1 cellular context compared by ENCODE assay signal in the genomic region with DNA sequence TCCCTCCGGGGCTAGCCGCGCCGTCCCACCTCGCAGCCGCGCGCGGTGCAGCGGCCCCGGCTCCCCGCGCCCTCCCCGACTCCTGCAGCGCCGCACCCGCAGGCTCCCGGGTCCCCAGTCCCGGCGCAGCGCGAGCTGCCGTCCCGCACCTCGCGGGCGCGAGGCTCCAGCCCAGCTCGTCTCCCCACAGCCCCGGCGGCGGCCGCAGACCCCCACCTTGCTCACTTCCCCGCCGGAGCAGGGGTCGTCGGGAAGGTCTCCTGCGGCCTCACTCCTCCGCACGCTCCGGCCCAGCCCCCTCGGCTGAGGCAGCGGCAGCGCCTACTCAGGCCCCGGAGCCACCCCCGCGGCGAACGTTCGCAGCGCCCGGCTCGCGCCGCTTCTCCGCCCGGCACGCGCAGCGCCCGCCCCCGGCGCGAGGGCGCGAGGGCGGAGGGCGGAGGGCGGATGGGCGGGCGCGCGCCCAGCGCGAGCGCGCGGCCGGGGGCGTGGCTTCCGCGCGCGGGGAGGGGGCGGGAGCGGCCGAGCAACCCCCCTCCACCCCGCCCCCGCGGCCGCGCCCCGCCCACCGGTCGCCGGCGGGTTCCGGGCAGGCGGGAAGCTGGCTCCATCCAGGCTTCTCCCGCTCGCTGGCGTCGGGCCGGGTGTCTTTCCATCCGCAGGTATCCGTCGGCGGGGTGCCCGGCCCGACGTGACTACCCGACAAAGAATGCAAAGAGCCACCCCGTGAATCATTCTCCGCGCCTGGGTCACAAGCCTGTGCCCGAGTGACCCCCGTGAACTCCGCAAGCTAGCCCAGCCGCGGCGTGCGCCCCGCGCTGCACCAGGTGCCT.
TF ChIP-seq lines count a peak whose summit lies in the region.

A gene (minus strand): TSS at position 408 of the 833 bp plus-strand sequence. CDS start 20,917 bp downstream, outside the sequence.

TF ChIP-seq in WTC11, 78 proteins besides CTCF, POLR2A, EP300 and RAD21 (continued from another document and continues in another):
- TF ChIP-seq TP53 (CRISPR knock-in tag; IDR thresholded peaks at IDR 0.05) (no peak; the same call in 1 of the 2 replicates), ZNF671 (CRISPR knock-in tag; IDR thresholded peaks at IDR 0.05) (no peak), ZNF219 (CRISPR knock-in tag; IDR thresholded peaks at IDR 0.05; ENCODE audit: borderline replicate concordance) (0 out of 2 replicates have a peak, but pooled peaks have one; percentile 34), OVOL2 (CRISPR knock-in tag; IDR thresholded peaks at IDR 0.05; ENCODE audit: borderline replicate concordance) (no peak), SP1 (CRISPR knock-in tag; conservative IDR thresholded peaks at IDR 0.05) (peak; percentile 46), RELA (CRISPR knock-in tag; IDR thresholded peaks at IDR 0.05; ENCODE audit: borderline replicate concordance) (peak; percentile 76), NR2C2 (CRISPR knock-in tag; IDR thresholded peaks at IDR 0.05) (no peak), GABPB1 (CRISPR knock-in tag; IDR thresholded peaks at IDR 0.05) (0 out of 2 replicates have a peak, but pooled peaks have one; percentile 38), NFYB (CRISPR knock-in tag; conservative IDR thresholded peaks at IDR 0.05; ENCODE audit: low read depth) (no peak), CREB1 (CRISPR knock-in tag; IDR thresholded peaks at IDR 0.05) (peak; percentile 84), SOX15 (CRISPR knock-in tag; IDR thresholded peaks at IDR 0.05) (no peak), ZBTB21 (CRISPR knock-in tag; IDR thresholded peaks at IDR 0.05; ENCODE audit: borderline replicate concordance) (no peak), ZNF423 (CRISPR knock-in tag; IDR thresholded peaks at IDR 0.05) (no peak), RORB (CRISPR knock-in tag; IDR thresholded peaks at IDR 0.05) (no peak), ELF4 (CRISPR knock-in tag; IDR thresholded peaks at IDR 0.05; ENCODE audit: low read depth) (no peak), ZNF121 (CRISPR knock-in tag; IDR thresholded peaks at IDR 0.05) (no peak)
- TF ChIP-seq, protein P1, sequence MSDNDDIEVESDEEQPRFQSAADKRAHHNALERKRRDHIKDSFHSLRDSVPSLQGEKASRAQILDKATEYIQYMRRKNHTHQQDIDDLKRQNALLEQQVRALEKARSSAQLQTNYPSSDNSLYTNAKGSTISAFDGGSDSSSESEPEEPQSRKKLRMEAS (CRISPR knock-in tag; IDR thresholded peaks at IDR 0.05): peak; percentile 95; the same call in 1 of the 2 replicates
- TF ChIP-seq, protein P2, sequence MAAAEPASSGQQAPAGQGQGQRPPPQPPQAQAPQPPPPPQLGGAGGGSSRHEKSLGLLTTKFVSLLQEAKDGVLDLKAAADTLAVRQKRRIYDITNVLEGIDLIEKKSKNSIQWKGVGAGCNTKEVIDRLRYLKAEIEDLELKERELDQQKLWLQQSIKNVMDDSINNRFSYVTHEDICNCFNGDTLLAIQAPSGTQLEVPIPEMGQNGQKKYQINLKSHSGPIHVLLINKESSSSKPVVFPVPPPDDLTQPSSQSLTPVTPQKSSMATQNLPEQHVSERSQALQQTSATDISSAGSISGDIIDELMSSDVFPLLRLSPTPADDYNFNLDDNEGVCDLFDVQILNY (CRISPR knock-in tag; IDR thresholded peaks at IDR 0.05): peak; percentile 72
- TF ChIP-seq, protein P3, sequence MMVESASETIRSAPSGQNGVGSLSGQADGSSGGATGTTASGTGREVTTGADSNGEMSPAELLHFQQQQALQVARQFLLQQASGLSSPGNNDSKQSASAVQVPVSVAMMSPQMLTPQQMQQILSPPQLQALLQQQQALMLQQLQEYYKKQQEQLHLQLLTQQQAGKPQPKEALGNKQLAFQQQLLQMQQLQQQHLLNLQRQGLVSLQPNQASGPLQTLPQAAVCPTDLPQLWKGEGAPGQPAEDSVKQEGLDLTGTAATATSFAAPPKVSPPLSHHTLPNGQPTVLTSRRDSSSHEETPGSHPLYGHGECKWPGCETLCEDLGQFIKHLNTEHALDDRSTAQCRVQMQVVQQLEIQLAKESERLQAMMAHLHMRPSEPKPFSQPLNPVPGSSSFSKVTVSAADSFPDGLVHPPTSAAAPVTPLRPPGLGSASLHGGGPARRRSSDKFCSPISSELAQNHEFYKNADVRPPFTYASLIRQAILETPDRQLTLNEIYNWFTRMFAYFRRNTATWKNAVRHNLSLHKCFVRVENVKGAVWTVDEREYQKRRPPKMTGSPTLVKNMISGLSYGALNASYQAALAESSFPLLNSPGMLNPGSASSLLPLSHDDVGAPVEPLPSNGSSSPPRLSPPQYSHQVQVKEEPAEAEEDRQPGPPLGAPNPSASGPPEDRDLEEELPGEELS (CRISPR knock-in tag; IDR thresholded peaks at IDR 0.05): no peak; the same call in none of the 2 replicates
- TF ChIP-seq, protein P4, sequence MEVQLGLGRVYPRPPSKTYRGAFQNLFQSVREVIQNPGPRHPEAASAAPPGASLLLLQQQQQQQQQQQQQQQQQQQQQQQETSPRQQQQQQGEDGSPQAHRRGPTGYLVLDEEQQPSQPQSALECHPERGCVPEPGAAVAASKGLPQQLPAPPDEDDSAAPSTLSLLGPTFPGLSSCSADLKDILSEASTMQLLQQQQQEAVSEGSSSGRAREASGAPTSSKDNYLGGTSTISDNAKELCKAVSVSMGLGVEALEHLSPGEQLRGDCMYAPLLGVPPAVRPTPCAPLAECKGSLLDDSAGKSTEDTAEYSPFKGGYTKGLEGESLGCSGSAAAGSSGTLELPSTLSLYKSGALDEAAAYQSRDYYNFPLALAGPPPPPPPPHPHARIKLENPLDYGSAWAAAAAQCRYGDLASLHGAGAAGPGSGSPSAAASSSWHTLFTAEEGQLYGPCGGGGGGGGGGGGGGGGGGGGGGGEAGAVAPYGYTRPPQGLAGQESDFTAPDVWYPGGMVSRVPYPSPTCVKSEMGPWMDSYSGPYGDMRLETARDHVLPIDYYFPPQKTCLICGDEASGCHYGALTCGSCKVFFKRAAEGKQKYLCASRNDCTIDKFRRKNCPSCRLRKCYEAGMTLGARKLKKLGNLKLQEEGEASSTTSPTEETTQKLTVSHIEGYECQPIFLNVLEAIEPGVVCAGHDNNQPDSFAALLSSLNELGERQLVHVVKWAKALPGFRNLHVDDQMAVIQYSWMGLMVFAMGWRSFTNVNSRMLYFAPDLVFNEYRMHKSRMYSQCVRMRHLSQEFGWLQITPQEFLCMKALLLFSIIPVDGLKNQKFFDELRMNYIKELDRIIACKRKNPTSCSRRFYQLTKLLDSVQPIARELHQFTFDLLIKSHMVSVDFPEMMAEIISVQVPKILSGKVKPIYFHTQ (CRISPR knock-in tag; IDR thresholded peaks at IDR 0.05): no peak
- TF ChIP-seq, protein P5, sequence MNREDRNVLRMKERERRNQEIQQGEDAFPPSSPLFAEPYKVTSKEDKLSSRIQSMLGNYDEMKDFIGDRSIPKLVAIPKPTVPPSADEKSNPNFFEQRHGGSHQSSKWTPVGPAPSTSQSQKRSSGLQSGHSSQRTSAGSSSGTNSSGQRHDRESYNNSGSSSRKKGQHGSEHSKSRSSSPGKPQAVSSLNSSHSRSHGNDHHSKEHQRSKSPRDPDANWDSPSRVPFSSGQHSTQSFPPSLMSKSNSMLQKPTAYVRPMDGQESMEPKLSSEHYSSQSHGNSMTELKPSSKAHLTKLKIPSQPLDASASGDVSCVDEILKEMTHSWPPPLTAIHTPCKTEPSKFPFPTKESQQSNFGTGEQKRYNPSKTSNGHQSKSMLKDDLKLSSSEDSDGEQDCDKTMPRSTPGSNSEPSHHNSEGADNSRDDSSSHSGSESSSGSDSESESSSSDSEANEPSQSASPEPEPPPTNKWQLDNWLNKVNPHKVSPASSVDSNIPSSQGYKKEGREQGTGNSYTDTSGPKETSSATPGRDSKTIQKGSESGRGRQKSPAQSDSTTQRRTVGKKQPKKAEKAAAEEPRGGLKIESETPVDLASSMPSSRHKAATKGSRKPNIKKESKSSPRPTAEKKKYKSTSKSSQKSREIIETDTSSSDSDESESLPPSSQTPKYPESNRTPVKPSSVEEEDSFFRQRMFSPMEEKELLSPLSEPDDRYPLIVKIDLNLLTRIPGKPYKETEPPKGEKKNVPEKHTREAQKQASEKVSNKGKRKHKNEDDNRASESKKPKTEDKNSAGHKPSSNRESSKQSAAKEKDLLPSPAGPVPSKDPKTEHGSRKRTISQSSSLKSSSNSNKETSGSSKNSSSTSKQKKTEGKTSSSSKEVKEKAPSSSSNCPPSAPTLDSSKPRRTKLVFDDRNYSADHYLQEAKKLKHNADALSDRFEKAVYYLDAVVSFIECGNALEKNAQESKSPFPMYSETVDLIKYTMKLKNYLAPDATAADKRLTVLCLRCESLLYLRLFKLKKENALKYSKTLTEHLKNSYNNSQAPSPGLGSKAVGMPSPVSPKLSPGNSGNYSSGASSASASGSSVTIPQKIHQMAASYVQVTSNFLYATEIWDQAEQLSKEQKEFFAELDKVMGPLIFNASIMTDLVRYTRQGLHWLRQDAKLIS (CRISPR knock-in tag; IDR thresholded peaks at IDR 0.05; ENCODE audit: borderline replicate concordance): no peak
- TF ChIP-seq, protein P6, sequence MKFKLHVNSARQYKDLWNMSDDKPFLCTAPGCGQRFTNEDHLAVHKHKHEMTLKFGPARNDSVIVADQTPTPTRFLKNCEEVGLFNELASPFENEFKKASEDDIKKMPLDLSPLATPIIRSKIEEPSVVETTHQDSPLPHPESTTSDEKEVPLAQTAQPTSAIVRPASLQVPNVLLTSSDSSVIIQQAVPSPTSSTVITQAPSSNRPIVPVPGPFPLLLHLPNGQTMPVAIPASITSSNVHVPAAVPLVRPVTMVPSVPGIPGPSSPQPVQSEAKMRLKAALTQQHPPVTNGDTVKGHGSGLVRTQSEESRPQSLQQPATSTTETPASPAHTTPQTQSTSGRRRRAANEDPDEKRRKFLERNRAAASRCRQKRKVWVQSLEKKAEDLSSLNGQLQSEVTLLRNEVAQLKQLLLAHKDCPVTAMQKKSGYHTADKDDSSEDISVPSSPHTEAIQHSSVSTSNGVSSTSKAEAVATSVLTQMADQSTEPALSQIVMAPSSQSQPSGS (CRISPR knock-in tag; IDR thresholded peaks at IDR 0.05; ENCODE audit: borderline replicate concordance, low read depth): peak; percentile 69; the same call in 1 of the 2 replicates
- TF ChIP-seq, protein P7, sequence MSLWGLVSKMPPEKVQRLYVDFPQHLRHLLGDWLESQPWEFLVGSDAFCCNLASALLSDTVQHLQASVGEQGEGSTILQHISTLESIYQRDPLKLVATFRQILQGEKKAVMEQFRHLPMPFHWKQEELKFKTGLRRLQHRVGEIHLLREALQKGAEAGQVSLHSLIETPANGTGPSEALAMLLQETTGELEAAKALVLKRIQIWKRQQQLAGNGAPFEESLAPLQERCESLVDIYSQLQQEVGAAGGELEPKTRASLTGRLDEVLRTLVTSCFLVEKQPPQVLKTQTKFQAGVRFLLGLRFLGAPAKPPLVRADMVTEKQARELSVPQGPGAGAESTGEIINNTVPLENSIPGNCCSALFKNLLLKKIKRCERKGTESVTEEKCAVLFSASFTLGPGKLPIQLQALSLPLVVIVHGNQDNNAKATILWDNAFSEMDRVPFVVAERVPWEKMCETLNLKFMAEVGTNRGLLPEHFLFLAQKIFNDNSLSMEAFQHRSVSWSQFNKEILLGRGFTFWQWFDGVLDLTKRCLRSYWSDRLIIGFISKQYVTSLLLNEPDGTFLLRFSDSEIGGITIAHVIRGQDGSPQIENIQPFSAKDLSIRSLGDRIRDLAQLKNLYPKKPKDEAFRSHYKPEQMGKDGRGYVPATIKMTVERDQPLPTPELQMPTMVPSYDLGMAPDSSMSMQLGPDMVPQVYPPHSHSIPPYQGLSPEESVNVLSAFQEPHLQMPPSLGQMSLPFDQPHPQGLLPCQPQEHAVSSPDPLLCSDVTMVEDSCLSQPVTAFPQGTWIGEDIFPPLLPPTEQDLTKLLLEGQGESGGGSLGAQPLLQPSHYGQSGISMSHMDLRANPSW (CRISPR knock-in tag; conservative IDR thresholded peaks at IDR 0.05; ENCODE audit: low read depth): no peak
- TF ChIP-seq, protein P8, sequence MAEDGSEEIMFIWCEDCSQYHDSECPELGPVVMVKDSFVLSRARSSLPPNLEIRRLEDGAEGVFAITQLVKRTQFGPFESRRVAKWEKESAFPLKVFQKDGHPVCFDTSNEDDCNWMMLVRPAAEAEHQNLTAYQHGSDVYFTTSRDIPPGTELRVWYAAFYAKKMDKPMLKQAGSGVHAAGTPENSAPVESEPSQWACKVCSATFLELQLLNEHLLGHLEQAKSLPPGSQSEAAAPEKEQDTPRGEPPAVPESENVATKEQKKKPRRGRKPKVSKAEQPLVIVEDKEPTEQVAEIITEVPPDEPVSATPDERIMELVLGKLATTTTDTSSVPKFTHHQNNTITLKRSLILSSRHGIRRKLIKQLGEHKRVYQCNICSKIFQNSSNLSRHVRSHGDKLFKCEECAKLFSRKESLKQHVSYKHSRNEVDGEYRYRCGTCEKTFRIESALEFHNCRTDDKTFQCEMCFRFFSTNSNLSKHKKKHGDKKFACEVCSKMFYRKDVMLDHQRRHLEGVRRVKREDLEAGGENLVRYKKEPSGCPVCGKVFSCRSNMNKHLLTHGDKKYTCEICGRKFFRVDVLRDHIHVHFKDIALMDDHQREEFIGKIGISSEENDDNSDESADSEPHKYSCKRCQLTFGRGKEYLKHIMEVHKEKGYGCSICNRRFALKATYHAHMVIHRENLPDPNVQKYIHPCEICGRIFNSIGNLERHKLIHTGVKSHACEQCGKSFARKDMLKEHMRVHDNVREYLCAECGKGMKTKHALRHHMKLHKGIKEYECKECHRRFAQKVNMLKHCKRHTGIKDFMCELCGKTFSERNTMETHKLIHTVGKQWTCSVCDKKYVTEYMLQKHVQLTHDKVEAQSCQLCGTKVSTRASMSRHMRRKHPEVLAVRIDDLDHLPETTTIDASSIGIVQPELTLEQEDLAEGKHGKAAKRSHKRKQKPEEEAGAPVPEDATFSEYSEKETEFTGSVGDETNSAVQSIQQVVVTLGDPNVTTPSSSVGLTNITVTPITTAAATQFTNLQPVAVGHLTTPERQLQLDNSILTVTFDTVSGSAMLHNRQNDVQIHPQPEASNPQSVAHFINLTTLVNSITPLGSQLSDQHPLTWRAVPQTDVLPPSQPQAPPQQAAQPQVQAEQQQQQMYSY (CRISPR knock-in tag; IDR thresholded peaks at IDR 0.05): no peak
- TF ChIP-seq, protein P9, sequence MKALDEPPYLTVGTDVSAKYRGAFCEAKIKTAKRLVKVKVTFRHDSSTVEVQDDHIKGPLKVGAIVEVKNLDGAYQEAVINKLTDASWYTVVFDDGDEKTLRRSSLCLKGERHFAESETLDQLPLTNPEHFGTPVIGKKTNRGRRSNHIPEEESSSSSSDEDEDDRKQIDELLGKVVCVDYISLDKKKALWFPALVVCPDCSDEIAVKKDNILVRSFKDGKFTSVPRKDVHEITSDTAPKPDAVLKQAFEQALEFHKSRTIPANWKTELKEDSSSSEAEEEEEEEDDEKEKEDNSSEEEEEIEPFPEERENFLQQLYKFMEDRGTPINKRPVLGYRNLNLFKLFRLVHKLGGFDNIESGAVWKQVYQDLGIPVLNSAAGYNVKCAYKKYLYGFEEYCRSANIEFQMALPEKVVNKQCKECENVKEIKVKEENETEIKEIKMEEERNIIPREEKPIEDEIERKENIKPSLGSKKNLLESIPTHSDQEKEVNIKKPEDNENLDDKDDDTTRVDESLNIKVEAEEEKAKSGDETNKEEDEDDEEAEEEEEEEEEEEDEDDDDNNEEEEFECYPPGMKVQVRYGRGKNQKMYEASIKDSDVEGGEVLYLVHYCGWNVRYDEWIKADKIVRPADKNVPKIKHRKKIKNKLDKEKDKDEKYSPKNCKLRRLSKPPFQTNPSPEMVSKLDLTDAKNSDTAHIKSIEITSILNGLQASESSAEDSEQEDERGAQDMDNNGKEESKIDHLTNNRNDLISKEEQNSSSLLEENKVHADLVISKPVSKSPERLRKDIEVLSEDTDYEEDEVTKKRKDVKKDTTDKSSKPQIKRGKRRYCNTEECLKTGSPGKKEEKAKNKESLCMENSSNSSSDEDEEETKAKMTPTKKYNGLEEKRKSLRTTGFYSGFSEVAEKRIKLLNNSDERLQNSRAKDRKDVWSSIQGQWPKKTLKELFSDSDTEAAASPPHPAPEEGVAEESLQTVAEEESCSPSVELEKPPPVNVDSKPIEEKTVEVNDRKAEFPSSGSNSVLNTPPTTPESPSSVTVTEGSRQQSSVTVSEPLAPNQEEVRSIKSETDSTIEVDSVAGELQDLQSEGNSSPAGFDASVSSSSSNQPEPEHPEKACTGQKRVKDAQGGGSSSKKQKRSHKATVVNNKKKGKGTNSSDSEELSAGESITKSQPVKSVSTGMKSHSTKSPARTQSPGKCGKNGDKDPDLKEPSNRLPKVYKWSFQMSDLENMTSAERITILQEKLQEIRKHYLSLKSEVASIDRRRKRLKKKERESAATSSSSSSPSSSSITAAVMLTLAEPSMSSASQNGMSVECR (CRISPR knock-in tag; IDR thresholded peaks at IDR 0.05; ENCODE audit: borderline replicate concordance): no peak; the same call in 1 of the 2 replicates
